In genomic region chr1:54927475-54928240, GRCh38 we compare ENCODE assay signal across 15 cellular contexts. TPM values are rescaled to one million over a fixed set of nuclear protein-coding genes. Genes with fewer than 3 reads are reported as not detected.
A peak's percentile ranks its signal among the peaks of the same experiment; 100 is the strongest.
DNase-seq lines count a peak whose midpoint lies in the region; ATAC-seq and TF ChIP-seq lines count a peak whose summit lies in the region.
"Had no signal": no experiment of that assay in that cellular context is flagged by ENCODE, and none has a peak within 500 bp of the region (broad histone marks: within the 10 kb centered on the region; RNA-seq: fewer than 3 reads in every experiment).

No MANE protein-coding gene starts in this region.

- intact Hi-C loops in left lung (cut with DNase I): no loop called here

- H3K27me3 ChIP-seq in esophagus (ENCODE audit: control insufficient read depth in 1 of 2, insufficient read depth in 2 of 2, low read length in 2 of 2) (no peaks in the 10 kb centered on the region), left lung (no peaks in the 10 kb centered on the region)
- H3K27me3 ChIP-seq: BLaER1, ovary had no signal

- peak overlapping the region; percentile 81 to 88 for H3K27ac ChIP-seq in esophagus (ENCODE audit: low read depth in 2 of 2, low read length in 1 of 2)
- no peak overlapping the region for H3K27ac ChIP-seq in left lung
- H3K27ac ChIP-seq: BLaER1, ovary had no signal

- H3K4me1 ChIP-seq in esophagus (ENCODE audit: control insufficient read depth in 2 of 2, insufficient read depth in 2 of 2, low read length in 1 of 2) (peaks cover 5 to 17% of the 10 kb centered on the region in 2 donors), left lung (no peaks in the 10 kb centered on the region)
- H3K4me1 ChIP-seq: HAP-1 had no signal

- no peak overlapping the region for H3K4me3 ChIP-seq in esophagus (ENCODE audit: low read depth in 1 of 2, low read length in 2 of 2)
- H3K4me3 ChIP-seq in left lung: no peak overlapping the region
- H3K4me3 ChIP-seq: BLaER1, HAP-1, ovary had no signal

- WGBS in esophagus, 2 donors: 60 to 70% methylated on average over 8 of the region's 8 CpGs

- DNase-seq in CMK (ENCODE audit: low read depth): peak; percentile 3
- DNase-seq in RPMI7951 (ENCODE audit: low read depth): peak; percentile 18
- DNase-seq in left kidney (ENCODE audit: low read depth, low spot score): peak; percentile 42
- DNase-seq in omental fat pad (ENCODE audit: low spot score): no peak
- no peak for DNase-seq in left lung
- DNase-seq: activated CD4-positive, alpha-beta memory T cell treated with anti-CD3 and anti-CD28 coated beads for 36 hours; Kasumi-1; NCI-H510A; ovary had no signal

- no peaks in the 10 kb centered on the region for H3K36me3 ChIP-seq in esophagus (ENCODE audit: control insufficient read depth in 2 of 2, insufficient read depth in 2 of 2, low read length in 1 of 2)
- H3K36me3 ChIP-seq in left lung: no peaks in the 10 kb centered on the region
- H3K36me3 ChIP-seq: BLaER1, HAP-1, ovary had no signal

- H3K9me3 ChIP-seq in esophagus (ENCODE audit: control insufficient read depth in 2 of 2, insufficient read depth in 1 of 2, low read depth in 1 of 2, low read length in 1 of 2): no peaks in the 10 kb centered on the region
- no peaks in the 10 kb centered on the region for H3K9me3 ChIP-seq in left lung
- H3K9me3 ChIP-seq: HAP-1, ovary had no signal

- ATAC-seq in omental fat pad (ENCODE audit: low FRiP score) (no peak), left lung (no peak), HG03280 (IDR thresholded peaks at IDR 0.05; ENCODE audit: unreplicated experiment) (no peak), GM21619 (IDR thresholded peaks at IDR 0.05; ENCODE audit: unreplicated experiment) (no peak)

- TF ChIP-seq CTCF in omental fat pad (IDR thresholded peaks at IDR 0.05) (no peak), left lung (IDR thresholded peaks at IDR 0.05) (no peak)

RNA-seq across cellular contexts. Expression of gene DHCR24, which starts 40.7 kb away (rescaled TPM):
- 63.0 and 67.8 TPM in 2 replicates for total RNA-seq in RPMI7951 (2014; rRNA removed; shearing (Covaris generic))
- polyA plus RNA-seq in esophagus: 100 to 1,000 TPM; 121 to 196 TPM
- total RNA-seq in omental fat pad (100 to 1,000 TPM in 2 of 4 donors, 10 to 100 TPM in 2; 64.9 to 181 (median 125) TPM), left lung (100 to 1,000 TPM; 668 to 741 TPM)

RNA-seq across cellular contexts. Expression of gene TMEM61, which starts 52.8 kb away (rescaled TPM):
- not detected in 2 replicates for total RNA-seq in RPMI7951 (2014; rRNA removed; shearing (Covaris generic))
- 1 to 10 TPM in 1 of 2 donors, under 1 TPM in 1; 0.84 to 1.2 TPM for polyA plus RNA-seq in esophagus
- total RNA-seq in omental fat pad (not detected), left lung (1 to 10 TPM; 1.5 to 1.6 TPM)
- total RNA-seq: activated CD4-positive, alpha-beta memory T cell treated with anti-CD3 and anti-CD28 coated beads for 36 hours; left lobe of liver had no signal

Comparison
In these comparisons a context has a peak if more than half of its experiments do, and no peak if none do; other contexts are left out.
1. DNase-seq: peak in CMK (single experiment), RPMI7951 (single experiment) and left kidney (single experiment); none in omental fat pad (single experiment) and left lung (0 of 2).
2. H3K27ac ChIP-seq: peak in esophagus (2 of 2); none in left lung (0 of 2).